Comparison of ENCODE assay signal across 8 cellular contexts in the genomic region with DNA sequence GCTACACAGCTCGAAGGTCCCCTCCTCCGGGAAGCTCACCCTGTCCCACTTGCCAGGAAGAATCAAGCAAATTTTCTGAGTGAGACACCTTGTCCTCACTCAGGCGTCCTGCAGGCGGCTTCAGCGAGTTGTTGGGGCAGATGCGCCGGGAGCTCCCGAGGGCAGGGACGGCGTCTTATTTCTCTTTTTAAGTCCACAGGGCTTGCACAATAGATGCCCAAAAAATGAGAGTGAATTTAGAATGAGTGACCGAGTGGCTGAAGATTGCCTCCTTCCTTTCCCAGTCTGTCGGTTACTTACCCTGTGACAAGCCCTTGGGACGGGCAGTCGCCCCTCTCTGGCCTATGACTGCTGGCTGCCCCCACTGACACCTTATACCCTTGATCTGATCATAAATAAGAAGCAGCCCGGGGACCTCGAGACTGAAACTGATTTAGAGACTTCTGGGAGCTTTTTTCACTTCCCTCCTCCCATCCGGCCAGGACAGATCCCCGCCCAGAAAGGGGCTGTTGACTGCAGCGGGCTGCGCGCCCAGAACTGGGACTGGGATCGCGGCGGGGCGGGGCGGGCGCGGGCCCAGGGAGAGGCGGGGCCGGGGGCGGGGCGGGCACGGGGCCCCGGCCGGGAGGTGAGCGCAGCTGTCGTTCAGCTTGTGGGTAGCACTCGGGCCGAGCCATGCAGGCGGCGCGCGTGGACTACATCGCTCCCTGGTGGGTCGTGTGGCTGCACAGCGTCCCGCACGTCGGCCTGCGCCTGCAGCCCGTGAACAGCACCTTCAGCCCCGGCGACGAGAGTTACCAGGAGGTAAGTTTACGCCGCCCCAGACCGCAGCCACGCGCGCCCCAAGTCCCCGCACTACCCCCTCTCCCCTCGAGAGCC. TPM values are rescaled to one million over a fixed set of nuclear protein-coding genes. Genes with fewer than 3 reads are reported as not detected.
A peak's percentile ranks its signal among the peaks of the same experiment; 100 is the strongest.
DNase-seq lines count a peak whose midpoint lies in the region; ATAC-seq, FAIRE-seq and TF ChIP-seq lines count a peak whose summit lies in the region.

TSS of gene TTYH2 (plus strand) at position 659 of the 879 bp plus-strand sequence. CDS start at position 676, 17 bp downstream.

- H2BK15ac ChIP-seq in H1 (ENCODE audit: low read length) = no peak within 1 kb of the TSS; the same call in 1 of the 2 replicates

- intact Hi-C loops in CD8-positive, alpha-beta T cell (cut with DNase I, micrococcal nuclease) = loop anchor here (1.0 to 10.0 kb wide), 5 partner anchors 10 to 662 kb away; partner anchors contain the start of genes RPL38 (in 2 of the 2), CD300LB (in 1 of the 2) and FDXR (in 1 of the 2)

- H3K36me3 Mint-ChIP-seq in CD8-positive, alpha-beta T cell = peaks cover 22% of the 10 kb centered on the region

- TF ChIP-seq POLR2A in H1 (IDR thresholded peaks at IDR 0.05; ENCODE audit: control extremely low read depth in 1 of 2, low read depth in 2 of 2, low read length in 2 of 2) = no peak

- H3K4me3 Mint-ChIP-seq in CD8-positive, alpha-beta T cell = peak within 1 kb of the TSS; percentile 88

- CTCF ChIA-PET in CD8-positive, alpha-beta T cell (lab: Charles Lee) = interaction anchor here (0.5 to 1.5 kb wide), 11 partner anchors 9 to 242 kb away, joined by 3 to 7 read pairs (median 3); partner anchors contain the start of gene RPL38
- CTCF ChIA-PET in H1 (lab: Charles Lee; ENCODE audit: partially characterized antibody) = interaction anchor here (0.7 to 1.4 kb wide), 14 partner anchors 9 to 442 kb away, joined by 3 to 6 read pairs (median 3); partner anchors contain the start of gene DNAI2

- H2BK5ac ChIP-seq in H1 (ENCODE audit: low read depth, low read length) = peak within 1 kb of the TSS; percentile 75; the same call in 1 of the 2 replicates

- H3K4me1 ChIP-seq in CD8-positive, alpha-beta T cell (ENCODE audit: insufficient read depth, low read length) = peaks cover 37% of the 10 kb centered on the region
- H3K4me1 ChIP-seq in H1 (replicated peaks in 1 of 4; ENCODE audit: control insufficient read depth in 3 of 4, insufficient read depth in 4 of 4, low read length in 3 of 4) = peaks cover 8 to 21% (median 20%) of the 10 kb centered on the region in 4 experiments

- peak within 1 kb of the TSS in 2 of 4 experiments; percentile 20 to 38; a peak in 4 of 7 replicates for H3K9ac ChIP-seq in H1 (replicated peaks in 1 of 4; ENCODE audit: extremely low read depth in 1 of 4, low read depth in 3 of 4, low read length in 3 of 4)

- H3K79me2 ChIP-seq in H1 (ENCODE audit: control insufficient read depth in 1 of 2, insufficient read depth in 2 of 2, low read length in 2 of 2) = peaks cover 0 to 3% of the 10 kb centered on the region in 2 experiments; a peak in 2 of 4 replicates

- H3K79me1 ChIP-seq in H1 (ENCODE audit: low read depth, low read length) = peaks cover under 1% of the 10 kb centered on the region

- H3K4me3 ChIP-seq in CD8-positive, alpha-beta T cell (ENCODE audit: low read depth, low read length) = peak within 1 kb of the TSS; percentile 50
- peak within 1 kb of the TSS; percentile 56 to 64 (median 62) for H3K4me3 ChIP-seq in H1 (ENCODE audit: extremely low read depth in 1 of 4, insufficient read depth in 2 of 4, low read depth in 3 of 4, low read length in 4 of 4)

- no peak for TF ChIP-seq CTCF in CD8-positive, alpha-beta T cell (IDR thresholded peaks at IDR 0.05)
- TF ChIP-seq CTCF in H1 (IDR thresholded peaks at IDR 0.05; ENCODE audit: control extremely low read depth in 1 of 3, insufficient read depth in 1 of 3, low read depth in 1 of 3, low read length in 3 of 3) = peak; percentile 28 to 39 (median 38); a peak in 3 of 4 replicates

- peak; percentile 69 for ATAC-seq in CD8-positive, alpha-beta T cell
- ATAC-seq in GM19452 (IDR thresholded peaks at IDR 0.05; ENCODE audit: unreplicated experiment) = peak; percentile 49

- peak within 1 kb of the TSS; percentile 68; the same call in 1 of the 2 replicates for H2BK12ac ChIP-seq in H1 (ENCODE audit: low read depth, low read length)

- peak in 1 of 2 experiments; percentile 15; a peak in 1 of 4 replicates for TF ChIP-seq RAD21 in H1 (IDR thresholded peaks at IDR 0.05 in 1 of 2, conservative IDR thresholded peaks at IDR 0.05 in 1 of 2; ENCODE audit: low read depth in 2 of 2, low read length in 2 of 2)

- no peak within 1 kb of the TSS for H3K56ac ChIP-seq in H1 (replicated peaks; ENCODE audit: insufficient read length, low read depth, low read length)

- H3K27me3 ChIP-seq in CD8-positive, alpha-beta T cell (ENCODE audit: insufficient read depth, low read length) = no peaks in the 10 kb centered on the region
- peaks cover 2 to 20% (median 11%) of the 10 kb centered on the region in 4 experiments; a peak in 6 of 7 replicates for H3K27me3 ChIP-seq in H1 (replicated peaks in 1 of 4; ENCODE audit: control insufficient read depth in 3 of 4, extremely low read depth in 1 of 4, insufficient read depth in 3 of 4, low read length in 3 of 4)

- peaks cover 43% of the 10 kb centered on the region for H3K4me1 Mint-ChIP-seq in CD8-positive, alpha-beta T cell (ENCODE audit: low read depth)

- no peak within 1 kb of the TSS for H2AK5ac ChIP-seq in H1 (ENCODE audit: low read depth, low read length)

- H3K27me3 Mint-ChIP-seq in CD8-positive, alpha-beta T cell (ENCODE audit: low read depth) = no peaks in the 10 kb centered on the region

- no peak within 1 kb of the TSS for H2BK20ac ChIP-seq in H1 (ENCODE audit: low read length)

- H3K9me3 Mint-ChIP-seq in CD8-positive, alpha-beta T cell = no peaks in the 10 kb centered on the region

- H3K9me3 ChIP-seq in CD8-positive, alpha-beta T cell (ENCODE audit: low read length) = no peaks in the 10 kb centered on the region
- H3K9me3 ChIP-seq in H1 (ENCODE audit: insufficient read depth in 2 of 2, low read depth in 1 of 2, low read length in 1 of 2) = no peaks in the 10 kb centered on the region

- H3K27ac Mint-ChIP-seq in CD8-positive, alpha-beta T cell = peak within 1 kb of the TSS; percentile 89

- no peak for FAIRE-seq in H1 (lab: Jason Lieb, UNC)

- H3K4ac ChIP-seq in H1 (replicated peaks; ENCODE audit: insufficient read length, low read depth, low read length) = peak within 1 kb of the TSS; percentile 91

- peak within 1 kb of the TSS; percentile 78 for H3K18ac ChIP-seq in H1 (ENCODE audit: extremely low read depth, low read length)

- H3K14ac ChIP-seq in H1 (ENCODE audit: insufficient read length) = no peak within 1 kb of the TSS

- no peak within 1 kb of the TSS for H4K5ac ChIP-seq in H1 (ENCODE audit: insufficient read length, low read depth, low read length)

- H4K20me1 ChIP-seq in H1 (replicated peaks in 1 of 2; ENCODE audit: control insufficient read depth in 1 of 2, insufficient read depth in 2 of 2, low read length in 2 of 2) = peaks cover 12 to 17% of the 10 kb centered on the region in 2 experiments

- no peak within 1 kb of the TSS; the same call in 1 of the 2 replicates for H4K8ac ChIP-seq in H1 (ENCODE audit: extremely low read depth, insufficient read depth, low read length)

- H3K4me2 ChIP-seq in H1 (ENCODE audit: insufficient read depth in 1 of 2, low read depth in 2 of 2, low read length in 2 of 2) = peak within 1 kb of the TSS; percentile 84 to 88

- no peak within 1 kb of the TSS for H2BK120ac ChIP-seq in H1 (replicated peaks; ENCODE audit: low read depth, low read length)

- WGBS in H1 (ENCODE audit: extremely low coverage in 1 of 2, insufficient coverage in 1 of 2, insufficient read length in 1 of 2, insufficient replicate concordance in 2 of 2, low coverage in 1 of 2, low lambda C conversion rate in 2 of 2, missing lambda C conversion rate in 1 of 2), 2 experiments = 2% methylated on average over 27 of the region's 62 CpGs; no CpG with 5 or more reads in 1 of the 2 experiments

- peaks cover 17% of the 10 kb centered on the region for H3K36me3 ChIP-seq in CD8-positive, alpha-beta T cell (ENCODE audit: insufficient read depth, low read length)
- peaks cover 18 to 21% (median 19%) of the 10 kb centered on the region in 4 experiments for H3K36me3 ChIP-seq in H1 (ENCODE audit: control insufficient read depth in 2 of 4, insufficient read depth in 4 of 4, low read length in 3 of 4)

- TF ChIP-seq EP300 in H1 (IDR thresholded peaks at IDR 0.05; ENCODE audit: borderline replicate concordance in 1 of 2, low read depth in 2 of 2, low read length in 2 of 2) = 0 out of 3 replicates have a peak, but pooled peaks of 1 of the 2 experiments have one; percentile 35

- H3K23me2 ChIP-seq in H1 (ENCODE audit: low read depth, low read length) = peaks cover 21% of the 10 kb centered on the region

- peak within 1 kb of the TSS; percentile 28 for H3K27ac ChIP-seq in CD8-positive, alpha-beta T cell (ENCODE audit: low read depth, low read length)
- H3K27ac ChIP-seq in H1 (ENCODE audit: low read depth, low read length) = no peak within 1 kb of the TSS

- 0 out of 2 replicates have a peak within 1 kb of the TSS, but pooled peaks have one; percentile 17 for H2AFZ ChIP-seq in H1 (ENCODE audit: low read length)

- peak; percentile 34 to 81 (median 68) for DNase-seq in CD8-positive, alpha-beta T cell
- DNase-seq in HK-2 (ENCODE audit: unreplicated experiment) = peak; percentile 86
- peak; percentile 94 for DNase-seq in NOMO-1 treated with DMSO at 0.1 percent for 48 hours (lab: John Stamatoyannopoulos, UW; ENCODE audit: unreplicated experiment)
- peak; percentile 22 to 38 for DNase-seq in activated CD8-positive, alpha-beta memory T cell treated with anti-CD3 and anti-CD28 coated beads for 4 hours (ENCODE audit: low read depth in 2 of 2)
- peak in 1 of 2 experiments; percentile 81 for DNase-seq in H1 (ENCODE audit: low read depth in 1 of 2, low spot score in 2 of 2)
- peak; percentile 96 for DNase-seq in mesenteric fat pad (ENCODE audit: low spot score)
- peak; percentile 30 to 50 for DNase-seq in stimulated activated CD8-positive, alpha-beta memory T cell treated with anti-CD3 and anti-CD28 coated beads, Interleukin-15, amount 100 ng/mL, for 4 hours (ENCODE audit: low read depth in 2 of 2)

- POLR2A ChIA-PET in CD8-positive, alpha-beta T cell (lab: Charles Lee) = interaction anchor here (0.6 to 2.3 kb wide), 8 partner anchors 9 to 153 kb away, joined by 3 to 6 read pairs (median 4); partner anchors contain the start of gene RPL38
- POLR2A ChIA-PET in H1 (lab: Charles Lee; ENCODE audit: partially characterized antibody) = interaction anchor here (1.0 to 6.9 kb wide), 9 partner anchors 9 to 288 kb away, joined by 3 to 65 read pairs (median 4); partner anchors contain the start of gene RPL38

- peak within 1 kb of the TSS; percentile 72 for H4K91ac ChIP-seq in H1 (replicated peaks; ENCODE audit: insufficient read length, low read length)

- no peak within 1 kb of the TSS for H3K23ac ChIP-seq in H1 (ENCODE audit: insufficient read length)

RNA-seq across cellular contexts. Expression of gene TTYH2, which starts in this region (rescaled TPM):
- total RNA-seq in CD8-positive, alpha-beta T cell = 1 to 10 TPM; 4.6 to 5.6 TPM
- total RNA-seq in H1 (2021; fragmentation: NEBNext Ultra II Directional; extraction: Animal tissue kit (Norgen Biotek cat#: 25700)) = 3.2 and 3.7 TPM in 2 replicates
- polyA plus RNA-seq in H1 (2011; rRNA removed) = 9.2 and 17.3 TPM in 2 replicates
- 7.6 TPM for polyA plus RNA-seq in H1 (2011; cell fraction: cytosol; rRNA removed)
- polyA plus RNA-seq in H1 (2011; cell fraction: nucleus; rRNA removed) = 16.4 TPM
- polyA plus RNA-seq in H1 (2012, experiment 1 of 2) = 3.1 to 4.0 TPM (median 3.4 TPM) in 4 replicates
- polyA plus RNA-seq in H1 (2012, experiment 2 of 2) = 3.2 TPM
- polyA plus RNA-seq in H1 (2013, experiment 1 of 2) = 5.3 TPM
- polyA plus RNA-seq in H1 (2013, experiment 2 of 2) = 5.8 TPM
- polyA minus RNA-seq in H1 (2011; rRNA and poly(A)+ RNA removed) = 7.4 and 9.7 TPM in 2 replicates
- 3.1 TPM for polyA minus RNA-seq in H1 (2011; cell fraction: cytosol; rRNA and poly(A)+ RNA removed)
- 8.3 TPM for polyA minus RNA-seq in H1 (2011; cell fraction: nucleus; rRNA and poly(A)+ RNA removed)
- total RNA-seq in mesenteric fat pad = 5.6 TPM
